In genomic region chr9:128104171-128104618, GRCh38 we compare ENCODE assay signal across 1 cellular context.
TF ChIP-seq lines count a peak whose summit lies in the region.

No MANE protein-coding gene starts in this region.

TF ChIP-seq in HepG2, 621 proteins besides CTCF, POLR2A, EP300 and RAD21 (continues in another document):
- TF ChIP-seq, protein P1, sequence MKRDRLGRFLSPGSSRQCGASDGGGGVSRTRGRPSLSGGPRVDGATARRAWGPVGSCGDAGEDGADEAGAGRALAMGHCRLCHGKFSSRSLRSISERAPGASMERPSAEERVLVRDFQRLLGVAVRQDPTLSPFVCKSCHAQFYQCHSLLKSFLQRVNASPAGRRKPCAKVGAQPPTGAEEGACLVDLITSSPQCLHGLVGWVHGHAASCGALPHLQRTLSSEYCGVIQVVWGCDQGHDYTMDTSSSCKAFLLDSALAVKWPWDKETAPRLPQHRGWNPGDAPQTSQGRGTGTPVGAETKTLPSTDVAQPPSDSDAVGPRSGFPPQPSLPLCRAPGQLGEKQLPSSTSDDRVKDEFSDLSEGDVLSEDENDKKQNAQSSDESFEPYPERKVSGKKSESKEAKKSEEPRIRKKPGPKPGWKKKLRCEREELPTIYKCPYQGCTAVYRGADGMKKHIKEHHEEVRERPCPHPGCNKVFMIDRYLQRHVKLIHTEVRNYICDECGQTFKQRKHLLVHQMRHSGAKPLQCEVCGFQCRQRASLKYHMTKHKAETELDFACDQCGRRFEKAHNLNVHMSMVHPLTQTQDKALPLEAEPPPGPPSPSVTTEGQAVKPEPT (CRISPR knock-in tag; IDR thresholded peaks at IDR 0.05; ENCODE audit: low read depth), result 0 out of 2 replicates have a peak, but pooled peaks have one; percentile 29
- TF ChIP-seq CERS6 (CRISPR knock-in tag; IDR thresholded peaks at IDR 0.05), result no peak
- no peak for TF ChIP-seq MTA3 (CRISPR knock-in tag; IDR thresholded peaks at IDR 0.05)
- peak; percentile 81 for TF ChIP-seq PHF21A (CRISPR knock-in tag; IDR thresholded peaks at IDR 0.05)
- TF ChIP-seq EED (CRISPR knock-in tag; IDR thresholded peaks at IDR 0.05), result no peak
- TF ChIP-seq ZNF143 (CRISPR knock-in tag; IDR thresholded peaks at IDR 0.05), result no peak
- peak; percentile 87 for TF ChIP-seq SPEN (CRISPR knock-in tag; IDR thresholded peaks at IDR 0.05; ENCODE audit: low read depth)
- peak; percentile 33; the same call in 1 of the 2 replicates for TF ChIP-seq ZNF646 (CRISPR knock-in tag; IDR thresholded peaks at IDR 0.05)
- TF ChIP-seq ZBTB38 (CRISPR knock-in tag; IDR thresholded peaks at IDR 0.05), result peak; percentile 68
- TF ChIP-seq ZNF678 (CRISPR knock-in tag; IDR thresholded peaks at IDR 0.05), result 0 out of 2 replicates have a peak, but pooled peaks have one; percentile 39
- peak; percentile 85 for TF ChIP-seq ELF3 (CRISPR knock-in tag; IDR thresholded peaks at IDR 0.05)
- 0 out of 2 replicates have a peak, but pooled peaks have one; percentile 57 for TF ChIP-seq MIER3 (CRISPR knock-in tag; IDR thresholded peaks at IDR 0.05; ENCODE audit: borderline replicate concordance)
- no peak for TF ChIP-seq SMAD1 (CRISPR knock-in tag; IDR thresholded peaks at IDR 0.05; ENCODE audit: borderline replicate concordance, low read depth)
- TF ChIP-seq ZBTB7B (CRISPR knock-in tag; IDR thresholded peaks at IDR 0.05), result peak; percentile 86
- TF ChIP-seq HDAC1 (CRISPR knock-in tag; IDR thresholded peaks at IDR 0.05), result peak; percentile 76
- no peak for TF ChIP-seq GRHL1 (CRISPR knock-in tag; conservative IDR thresholded peaks at IDR 0.05)
- TF ChIP-seq, protein P2, sequence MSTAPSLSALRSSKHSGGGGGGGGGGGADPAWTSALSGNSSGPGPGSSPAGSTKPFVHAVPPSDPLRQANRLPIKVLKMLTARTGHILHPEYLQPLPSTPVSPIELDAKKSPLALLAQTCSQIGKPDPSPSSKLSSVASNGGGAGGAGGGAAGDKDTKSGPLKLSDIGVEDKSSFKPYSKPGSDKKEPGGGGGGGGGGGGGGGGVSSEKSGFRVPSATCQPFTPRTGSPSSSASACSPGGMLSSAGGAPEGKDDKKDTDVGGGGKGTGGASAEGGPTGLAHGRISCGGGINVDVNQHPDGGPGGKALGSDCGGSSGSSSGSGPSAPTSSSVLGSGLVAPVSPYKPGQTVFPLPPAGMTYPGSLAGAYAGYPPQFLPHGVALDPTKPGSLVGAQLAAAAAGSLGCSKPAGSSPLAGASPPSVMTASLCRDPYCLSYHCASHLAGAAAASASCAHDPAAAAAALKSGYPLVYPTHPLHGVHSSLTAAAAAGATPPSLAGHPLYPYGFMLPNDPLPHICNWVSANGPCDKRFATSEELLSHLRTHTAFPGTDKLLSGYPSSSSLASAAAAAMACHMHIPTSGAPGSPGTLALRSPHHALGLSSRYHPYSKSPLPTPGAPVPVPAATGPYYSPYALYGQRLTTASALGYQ (CRISPR knock-in tag; IDR thresholded peaks at IDR 0.05), result peak; percentile 76; the same call in 1 of the 2 replicates
- TF ChIP-seq RCOR2 (CRISPR knock-in tag; IDR thresholded peaks at IDR 0.05), result peak; percentile 61; the same call in 1 of the 2 replicates
- TF ChIP-seq, protein P3, sequence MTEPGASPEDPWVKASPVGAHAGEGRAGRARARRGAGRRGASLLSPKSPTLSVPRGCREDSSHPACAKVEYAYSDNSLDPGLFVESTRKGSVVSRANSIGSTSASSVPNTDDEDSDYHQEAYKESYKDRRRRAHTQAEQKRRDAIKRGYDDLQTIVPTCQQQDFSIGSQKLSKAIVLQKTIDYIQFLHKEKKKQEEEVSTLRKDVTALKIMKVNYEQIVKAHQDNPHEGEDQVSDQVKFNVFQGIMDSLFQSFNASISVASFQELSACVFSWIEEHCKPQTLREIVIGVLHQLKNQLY (CRISPR knock-in tag; IDR thresholded peaks at IDR 0.05), result peak; percentile 84
- 0 out of 2 replicates have a peak, but pooled peaks have one; percentile 25 for TF ChIP-seq GATAD1 (CRISPR knock-in tag; IDR thresholded peaks at IDR 0.05)
- TF ChIP-seq, protein P4, sequence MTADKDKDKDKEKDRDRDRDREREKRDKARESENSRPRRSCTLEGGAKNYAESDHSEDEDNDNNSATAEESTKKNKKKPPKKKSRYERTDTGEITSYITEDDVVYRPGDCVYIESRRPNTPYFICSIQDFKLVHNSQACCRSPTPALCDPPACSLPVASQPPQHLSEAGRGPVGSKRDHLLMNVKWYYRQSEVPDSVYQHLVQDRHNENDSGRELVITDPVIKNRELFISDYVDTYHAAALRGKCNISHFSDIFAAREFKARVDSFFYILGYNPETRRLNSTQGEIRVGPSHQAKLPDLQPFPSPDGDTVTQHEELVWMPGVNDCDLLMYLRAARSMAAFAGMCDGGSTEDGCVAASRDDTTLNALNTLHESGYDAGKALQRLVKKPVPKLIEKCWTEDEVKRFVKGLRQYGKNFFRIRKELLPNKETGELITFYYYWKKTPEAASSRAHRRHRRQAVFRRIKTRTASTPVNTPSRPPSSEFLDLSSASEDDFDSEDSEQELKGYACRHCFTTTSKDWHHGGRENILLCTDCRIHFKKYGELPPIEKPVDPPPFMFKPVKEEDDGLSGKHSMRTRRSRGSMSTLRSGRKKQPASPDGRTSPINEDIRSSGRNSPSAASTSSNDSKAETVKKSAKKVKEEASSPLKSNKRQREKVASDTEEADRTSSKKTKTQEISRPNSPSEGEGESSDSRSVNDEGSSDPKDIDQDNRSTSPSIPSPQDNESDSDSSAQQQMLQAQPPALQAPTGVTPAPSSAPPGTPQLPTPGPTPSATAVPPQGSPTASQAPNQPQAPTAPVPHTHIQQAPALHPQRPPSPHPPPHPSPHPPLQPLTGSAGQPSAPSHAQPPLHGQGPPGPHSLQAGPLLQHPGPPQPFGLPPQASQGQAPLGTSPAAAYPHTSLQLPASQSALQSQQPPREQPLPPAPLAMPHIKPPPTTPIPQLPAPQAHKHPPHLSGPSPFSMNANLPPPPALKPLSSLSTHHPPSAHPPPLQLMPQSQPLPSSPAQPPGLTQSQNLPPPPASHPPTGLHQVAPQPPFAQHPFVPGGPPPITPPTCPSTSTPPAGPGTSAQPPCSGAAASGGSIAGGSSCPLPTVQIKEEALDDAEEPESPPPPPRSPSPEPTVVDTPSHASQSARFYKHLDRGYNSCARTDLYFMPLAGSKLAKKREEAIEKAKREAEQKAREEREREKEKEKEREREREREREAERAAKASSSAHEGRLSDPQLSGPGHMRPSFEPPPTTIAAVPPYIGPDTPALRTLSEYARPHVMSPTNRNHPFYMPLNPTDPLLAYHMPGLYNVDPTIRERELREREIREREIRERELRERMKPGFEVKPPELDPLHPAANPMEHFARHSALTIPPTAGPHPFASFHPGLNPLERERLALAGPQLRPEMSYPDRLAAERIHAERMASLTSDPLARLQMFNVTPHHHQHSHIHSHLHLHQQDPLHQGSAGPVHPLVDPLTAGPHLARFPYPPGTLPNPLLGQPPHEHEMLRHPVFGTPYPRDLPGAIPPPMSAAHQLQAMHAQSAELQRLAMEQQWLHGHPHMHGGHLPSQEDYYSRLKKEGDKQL (CRISPR knock-in tag; IDR thresholded peaks at IDR 0.05; ENCODE audit: low read depth), result peak; percentile 55
- TF ChIP-seq ZFP36L1 (CRISPR knock-in tag; IDR thresholded peaks at IDR 0.05), result 0 out of 2 replicates have a peak, but pooled peaks have one; percentile 71
- TF ChIP-seq JUN (CRISPR knock-in tag; IDR thresholded peaks at IDR 0.05), result 0 out of 2 replicates have a peak, but pooled peaks have one; percentile 62
- TF ChIP-seq RFXANK (CRISPR knock-in tag; IDR thresholded peaks at IDR 0.05), result no peak
- no peak for TF ChIP-seq SOX6 (IDR thresholded peaks at IDR 0.05)
- TF ChIP-seq SOX6 (CRISPR knock-in tag; IDR thresholded peaks at IDR 0.05), result peak; percentile 98
- TF ChIP-seq IKZF5 (CRISPR knock-in tag; IDR thresholded peaks at IDR 0.05), result peak; percentile 86
- TF ChIP-seq NFE2 (CRISPR knock-in tag; IDR thresholded peaks at IDR 0.05), result no peak
- no peak for TF ChIP-seq TCF12 (IDR thresholded peaks at IDR 0.05)
- peak; percentile 78; the same call in 1 of the 2 replicates for TF ChIP-seq TCF12 (CRISPR knock-in tag; IDR thresholded peaks at IDR 0.05)
- no peak for TF ChIP-seq SCMH1 (CRISPR knock-in tag; IDR thresholded peaks at IDR 0.05; ENCODE audit: borderline replicate concordance)
- TF ChIP-seq KDM5B (CRISPR knock-in tag; IDR thresholded peaks at IDR 0.05; ENCODE audit: borderline replicate concordance), result peak; percentile 60; the same call in 1 of the 2 replicates
- TF ChIP-seq RXRB (CRISPR knock-in tag; IDR thresholded peaks at IDR 0.05; ENCODE audit: borderline replicate concordance), result peak; percentile 87
- TF ChIP-seq CSRNP2 (CRISPR knock-in tag; conservative IDR thresholded peaks at IDR 0.05; ENCODE audit: low read depth), result no peak
- peak; percentile 54; the same call in 1 of the 2 replicates for TF ChIP-seq ELF1 (CRISPR knock-in tag; IDR thresholded peaks at IDR 0.05)
- TF ChIP-seq YEATS2 (CRISPR knock-in tag; IDR thresholded peaks at IDR 0.05; ENCODE audit: borderline replicate concordance), result 0 out of 2 replicates have a peak, but pooled peaks have one; percentile 41
- peak; percentile 73 for TF ChIP-seq KDM1A (CRISPR knock-in tag; IDR thresholded peaks at IDR 0.05)
